In genomic region chr2:43055985-43056384, GRCh38 we compare ENCODE assay signal across 18 cellular contexts.
DNase-seq lines count a peak whose midpoint lies in the region; ATAC-seq and TF ChIP-seq lines count a peak whose summit lies in the region.
"Had no signal": no experiment of that assay in that cellular context is flagged by ENCODE, and none has a peak within 500 bp of the region (broad histone marks: within the 10 kb centered on the region; RNA-seq: fewer than 3 reads in every experiment).

No MANE protein-coding gene starts in this region.

- H3K36me3 ChIP-seq in osteoblast (ENCODE audit: insufficient read depth, low read length): no peaks in the 10 kb centered on the region

- H4K20me1 ChIP-seq in osteoblast (ENCODE audit: insufficient read depth, low read length): no peaks in the 10 kb centered on the region

- DNase-seq in Right ventricle myocardium inferior (ENCODE audit: missing footprints): peak; percentile 18
- no peak for DNase-seq in cardiac septum (ENCODE audit: low spot score)
- DNase-seq in osteoblast (ENCODE audit: insufficient read length, low spot score, missing footprints): peak; percentile 39
- no peak for DNase-seq in hepatic stellate cell (ENCODE audit: low spot score)
- DNase-seq in coronary artery (ENCODE audit: low spot score): no peak
- no peak for DNase-seq in activated T-helper 2 cell treated with anti-CD3 and anti-CD28 coated beads, Interferon-gamma antibody, Interleukin-2, Interleukin-4, amounts not matched to agents 10 μg/mL and 5 μg/mL and 100 μg/mL, durations not matched to agents 14 hours and 24 hours and 36 hours (ENCODE audit: low spot score)
- no peak for DNase-seq in DMS53 treated with DMSO at 0.1 percent for 48 hours (lab: John Stamatoyannopoulos, UW; ENCODE audit: unreplicated experiment)
- DNase-seq: Calu3; CD4-positive, alpha-beta T cell; DMS53; KBM-7; NCI-H1417 treated with DMSO at 0.1 percent for 48 hours; NCI-H1930; NCI-H345; NCI-H524 treated with DMSO at 0.1 percent for 48 hours; PC-9 had no signal

- H3K4me3 ChIP-seq in osteoblast (ENCODE audit: insufficient read depth, low read length) (no peak overlapping the region), coronary artery (no peak overlapping the region)
- H3K4me3 ChIP-seq: PC-9 had no signal

- H2AFZ ChIP-seq in osteoblast (ENCODE audit: low read length): no peak overlapping the region
- H2AFZ ChIP-seq: PC-9 had no signal

- no peak overlapping the region for H3K4me3 Mint-ChIP-seq in activated T-helper 2 cell treated with anti-CD3 and anti-CD28 coated beads, Interferon-gamma antibody, Interleukin-2, Interleukin-4, amounts not matched to agents 10 μg/mL and 5 μg/mL and 100 μg/mL, durations not matched to agents 14 hours and 24 hours and 36 hours (ENCODE audit: low read depth)
- H3K4me3 Mint-ChIP-seq: B cell; CD4-positive, alpha-beta T cell had no signal

- TF ChIP-seq CTCF in osteoblast (IDR thresholded peaks at IDR 0.05; ENCODE audit: extremely low read depth, low read depth, low read length): no peak
- no peak for TF ChIP-seq CTCF in coronary artery (IDR thresholded peaks at IDR 0.05)

- H3K36me3 Mint-ChIP-seq in activated T-helper 2 cell treated with anti-CD3 and anti-CD28 coated beads, Interferon-gamma antibody, Interleukin-2, Interleukin-4, amounts not matched to agents 10 μg/mL and 5 μg/mL and 100 μg/mL, durations not matched to agents 14 hours and 24 hours and 36 hours (ENCODE audit: low read depth): no peaks in the 10 kb centered on the region

- ATAC-seq in Right ventricle myocardium inferior: no peak

- no peaks in the 10 kb centered on the region for H3K9me3 ChIP-seq in osteoblast (ENCODE audit: low read depth, low read length)

- no peaks in the 10 kb centered on the region for H3K79me2 ChIP-seq in osteoblast (ENCODE audit: insufficient read depth, low read length)

- H3K4me2 ChIP-seq in osteoblast (ENCODE audit: insufficient read depth, low read length): no peak overlapping the region
- H3K4me2 ChIP-seq: PC-9 had no signal

- H3K27ac Mint-ChIP-seq in activated T-helper 2 cell treated with anti-CD3 and anti-CD28 coated beads, Interferon-gamma antibody, Interleukin-2, Interleukin-4, amounts not matched to agents 10 μg/mL and 5 μg/mL and 100 μg/mL, durations not matched to agents 14 hours and 24 hours and 36 hours: no peak overlapping the region
- H3K27ac Mint-ChIP-seq: B cell; CD4-positive, alpha-beta T cell had no signal

- H3K27me3 Mint-ChIP-seq in activated T-helper 2 cell treated with anti-CD3 and anti-CD28 coated beads, Interferon-gamma antibody, Interleukin-2, Interleukin-4, amounts not matched to agents 10 μg/mL and 5 μg/mL and 100 μg/mL, durations not matched to agents 14 hours and 24 hours and 36 hours (ENCODE audit: low read depth): peaks cover 7% of the 10 kb centered on the region
- H3K27me3 Mint-ChIP-seq: CD4-positive, alpha-beta T cell had no signal

- H3K27me3 ChIP-seq in osteoblast (ENCODE audit: insufficient read depth, low read length): no peaks in the 10 kb centered on the region

- H3K27ac ChIP-seq in cingulate gyrus (ENCODE audit: low read depth, low read length) (peak overlapping the region; percentile 34), osteoblast (ENCODE audit: low read depth, low read length) (no peak overlapping the region), coronary artery (no peak overlapping the region)
- H3K27ac ChIP-seq: PC-9 had no signal

- no peaks in the 10 kb centered on the region for H3K9me3 Mint-ChIP-seq in activated T-helper 2 cell treated with anti-CD3 and anti-CD28 coated beads, Interferon-gamma antibody, Interleukin-2, Interleukin-4, amounts not matched to agents 10 μg/mL and 5 μg/mL and 100 μg/mL, durations not matched to agents 14 hours and 24 hours and 36 hours
- H3K9me3 Mint-ChIP-seq: CD4-positive, alpha-beta T cell had no signal

- peaks cover 18% of the 10 kb centered on the region for H3K4me1 ChIP-seq in osteoblast (ENCODE audit: insufficient read depth, low read length)

- H3K4me1 Mint-ChIP-seq in activated T-helper 2 cell treated with anti-CD3 and anti-CD28 coated beads, Interferon-gamma antibody, Interleukin-2, Interleukin-4, amounts not matched to agents 10 μg/mL and 5 μg/mL and 100 μg/mL, durations not matched to agents 14 hours and 24 hours and 36 hours (ENCODE audit: low read depth): peaks cover 21% of the 10 kb centered on the region

- intact Hi-C loops in Right ventricle myocardium inferior (cut with DNase I): no loop called here
- intact Hi-C loops in cardiac septum (cut with DNase I): no loop called here
- intact Hi-C loops in activated T-helper 2 cell treated with anti-CD3 and anti-CD28 coated beads, Interferon-gamma antibody, Interleukin-2, Interleukin-4, amounts not matched to agents 10 μg/mL and 5 μg/mL and 100 μg/mL, durations not matched to agents 14 hours and 24 hours and 36 hours (cut with micrococcal nuclease): loop anchor here (5.0 kb wide), 1 partner anchor 76 kb away; no protein-coding TSS in a partner anchor

Comparison
In these comparisons a context has a peak if more than half of its experiments do, and no peak if none do; other contexts are left out.
1. DNase-seq: peak in Right ventricle myocardium inferior (single experiment) and osteoblast (single experiment); none in cardiac septum (single experiment), hepatic stellate cell (single experiment), coronary artery (single experiment), activated T-helper 2 cell treated with anti-CD3 and anti-CD28 coated beads, Interferon-gamma antibody, Interleukin-2, Interleukin-4, amounts not matched to agents 10 μg/mL and 5 μg/mL and 100 μg/mL, durations not matched to agents 14 hours and 24 hours and 36 hours (single experiment) and DMS53 treated with DMSO at 0.1 percent for 48 hours (single experiment).